28 cellular contexts compared by ENCODE assay signal in the genomic region with DNA sequence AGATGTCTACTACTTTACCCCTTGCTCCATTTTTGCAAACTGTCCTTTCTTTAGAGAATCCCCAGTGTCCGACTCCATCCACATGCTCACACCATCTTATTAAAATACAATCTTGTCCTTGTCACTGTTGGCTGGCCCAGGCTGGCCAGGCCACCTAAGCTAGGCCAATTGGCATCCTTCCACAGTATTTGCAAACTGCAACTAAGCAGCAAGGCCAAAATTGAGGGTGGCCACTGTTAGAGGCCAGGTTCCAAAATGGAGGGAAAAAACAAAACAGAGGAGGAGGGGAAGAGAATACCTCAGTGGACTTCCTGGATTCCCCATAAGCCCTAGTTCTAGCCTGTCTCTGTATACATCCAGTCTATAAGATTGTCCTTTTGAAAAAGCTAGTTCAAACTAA.
"Had no signal": no experiment of that assay in that cellular context is flagged by ENCODE, and none has a peak within 500 bp of the region (broad histone marks: within the 10 kb centered on the region; RNA-seq: fewer than 3 reads in every experiment).

No MANE protein-coding gene starts in this region.

- H3K27me3 ChIP-seq: ascending aorta, cardiac muscle cell, colonic mucosa, hepatocyte, suprapubic skin had no signal

- H3K4me1 ChIP-seq: colonic mucosa had no signal

- ATAC-seq: gastroesophageal sphincter; sciatic nerve; stimulated activated memory B cell treated with anti-CD40 and anti-IgM and Interleukin-4, amounts not matched to agents 10 μg/mL and 1 μg/mL and 100 μg/mL, for 72 hours had no signal

- H2AFZ ChIP-seq: hepatocyte had no signal

- H3K27ac ChIP-seq: ascending aorta, cardiac muscle cell, colonic mucosa, dorsolateral prefrontal cortex, gastroesophageal sphincter, hepatocyte, neutrophil, skin epidermis, stomach, suprapubic skin, tibial artery, VCaP had no signal

- H3K9me3 ChIP-seq: ascending aorta, colonic mucosa, gastroesophageal sphincter, neutrophil, stomach, suprapubic skin, tibial artery had no signal

- H3K4me2 ChIP-seq: hepatocyte had no signal

- H3K4me3 ChIP-seq: ascending aorta, cardiac muscle cell, colonic mucosa, dorsolateral prefrontal cortex, gastroesophageal sphincter, hepatocyte, skin epidermis, stomach, suprapubic skin, tibial artery had no signal

- H3K36me3 ChIP-seq: ascending aorta, cardiac muscle cell, colonic mucosa, gastroesophageal sphincter, neutrophil, stomach, suprapubic skin, tibial artery had no signal

- DNase-seq: activated CD4-positive, alpha-beta T cell treated with anti-CD3 and anti-CD28 coated beads for 4 hours; activated CD4-positive, alpha-beta T cell treated with anti-CD3 and anti-CD28 coated beads, Interleukin-2, amount 50 U/mL, for 4 hours; activated effector memory CD4-positive, alpha-beta T cell treated with Interleukin-2 at 50 U/mL for 16 hours; activated naive CD4-positive, alpha-beta T cell treated with Interleukin-2 at 50 U/mL for 16 hours; activated T-cell treated with anti-CD3 and anti-CD28 coated beads for 4 hours; cerebellar nuclear complex; colonic mucosa; dorsolateral prefrontal cortex; effector memory CD4-positive, alpha-beta T cell; erythroblast; islet precursor cell; left cardiac atrium; stimulated activated CD4-positive, alpha-beta T cell treated with anti-CD3 and anti-CD28 coated beads, Interleukin-1b, Interleukin-23, amount 100 ng/mL, for 48 hours; stimulated activated CD4-positive, alpha-beta T cell treated with anti-CD3 and anti-CD28 coated beads, Interleukin-4, amount 100 ng/mL, for 4 hours; stimulated activated CD8-positive, alpha-beta memory T cell treated with anti-CD3 and anti-CD28 coated beads, Interleukin-4, amount 100 ng/mL, for 48 hours; stomach; T-helper 9 cell; tibial artery had no signal
